ENCODE assay signal across 10 cellular contexts in the genomic region with DNA sequence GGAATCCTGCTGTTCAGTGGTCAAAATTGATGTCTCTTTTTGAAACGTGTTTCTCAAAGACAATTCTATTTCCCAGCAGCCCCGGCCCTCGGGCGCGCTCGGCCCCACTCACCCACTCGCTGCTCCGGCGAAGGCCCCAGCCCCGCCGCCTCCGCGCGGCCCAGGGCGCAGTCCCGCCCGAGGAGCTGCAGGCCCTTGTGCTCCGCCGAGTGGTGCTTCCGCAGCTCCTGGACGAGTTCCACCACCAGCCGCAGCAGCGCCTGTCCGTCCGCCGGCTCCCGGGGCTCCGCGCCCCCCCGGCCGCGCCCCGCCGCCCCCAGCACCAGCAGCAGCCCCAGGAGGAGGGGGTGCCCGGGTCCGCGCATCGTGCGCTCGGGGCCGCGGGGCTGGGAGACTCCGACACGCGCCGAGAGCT. TPM values are rescaled to one million over a fixed set of nuclear protein-coding genes. Genes with fewer than 3 reads are reported as not detected.
A peak's percentile ranks its signal among the peaks of the same experiment; 100 is the strongest.
DNase-seq lines count a peak whose midpoint lies in the region; ATAC-seq and TF ChIP-seq lines count a peak whose summit lies in the region.
"Had no signal": no experiment of that assay in that cellular context is flagged by ENCODE, and none has a peak within 500 bp of the region (broad histone marks: within the 10 kb centered on the region; RNA-seq: fewer than 3 reads in every experiment).

No MANE protein-coding gene starts in this region.

- TF ChIP-seq CTCF in esophagus squamous epithelium (IDR thresholded peaks at IDR 0.05) (no peak), neural progenitor cell (IDR thresholded peaks at IDR 0.05) (no peak)

- H3K9me3 Mint-ChIP-seq in neural progenitor cell = no peaks in the 10 kb centered on the region
- H3K9me3 Mint-ChIP-seq: activated naive CD4-positive, alpha-beta T cell treated with anti-CD3 and anti-CD28 coated beads, Interleukin-2, amount 50 U/mL, for 24 hours had no signal

- H4K20me1 ChIP-seq in neural progenitor cell (ENCODE audit: low read depth) = peaks cover 58% of the 10 kb centered on the region

- H3K27me3 ChIP-seq in esophagus squamous epithelium (peaks cover 0 to 59% (median 6%) of the 10 kb centered on the region in 4 donors), neural progenitor cell (peaks cover 100% of the 10 kb centered on the region)

- H3K27me3 Mint-ChIP-seq in neural progenitor cell (ENCODE audit: insufficient read depth, low read depth) = peaks cover 14% of the 10 kb centered on the region

- H3K36me3 Mint-ChIP-seq in neural progenitor cell = peaks cover 12% of the 10 kb centered on the region
- H3K36me3 Mint-ChIP-seq: activated naive CD4-positive, alpha-beta T cell treated with anti-CD3 and anti-CD28 coated beads, Interleukin-2, amount 50 U/mL, for 24 hours had no signal

- peak overlapping the region in 1 of 4 donors; percentile 33 for H3K27ac ChIP-seq in esophagus squamous epithelium
- no peak overlapping the region for H3K27ac ChIP-seq in neural progenitor cell

- no peak for TF ChIP-seq POLR2A in esophagus squamous epithelium (IDR thresholded peaks at IDR 0.05)

- H3K27ac Mint-ChIP-seq in neural progenitor cell = no peak overlapping the region
- H3K27ac Mint-ChIP-seq: activated naive CD4-positive, alpha-beta T cell treated with anti-CD3 and anti-CD28 coated beads, Interleukin-2, amount 50 U/mL, for 24 hours had no signal

- H3K9me3 ChIP-seq in esophagus squamous epithelium (no peaks in the 10 kb centered on the region), neural progenitor cell (ENCODE audit: low read depth) (no peaks in the 10 kb centered on the region)

- H3K79me2 ChIP-seq in neural progenitor cell (ENCODE audit: low read depth) = no peaks in the 10 kb centered on the region

- peak; percentile 55 for DNase-seq in Daoy (ENCODE audit: low read depth)
- DNase-seq in NCI-H2171 treated with DMSO at 0.1 percent for 48 hours (lab: John Stamatoyannopoulos, UW) = peak; percentile 33
- DNase-seq in esophagus squamous epithelium (lab: John Stamatoyannopoulos, UW) = no peak
- peak; percentile 68 for DNase-seq in neural progenitor cell (ENCODE audit: low spot score)
- no peak for DNase-seq in NOMO-1 treated with DMSO at 0.1 percent for 48 hours (lab: John Stamatoyannopoulos, UW; ENCODE audit: unreplicated experiment)
- DNase-seq in NCI-H1105 (lab: John Stamatoyannopoulos, UW) = no peak

- H3F3A ChIP-seq in neural progenitor cell (ENCODE audit: low read depth) = peaks cover 20% of the 10 kb centered on the region

- intact Hi-C loops in esophagus squamous epithelium (cut with DNase I) = no loop called here

- H3K4me3 ChIP-seq in esophagus squamous epithelium (peak overlapping the region; percentile 34 to 72 (median 48)), neural progenitor cell (peak overlapping the region; percentile 50)

- H3K4me3 Mint-ChIP-seq in neural progenitor cell = peak overlapping the region; percentile 84

- ATAC-seq in HG02610 (IDR thresholded peaks at IDR 0.05; ENCODE audit: unreplicated experiment) = no peak
- ATAC-seq in HG03520 (IDR thresholded peaks at IDR 0.05; ENCODE audit: unreplicated experiment) = no peak
- ATAC-seq: HCT116 had no signal

- H3K4me1 ChIP-seq in esophagus squamous epithelium (peaks cover 18 to 36% (median 27%) of the 10 kb centered on the region in 3 donors), neural progenitor cell (peaks cover 18% of the 10 kb centered on the region)

- H3K4me2 ChIP-seq in neural progenitor cell = peak overlapping the region; percentile 86

- H3K9ac ChIP-seq in neural progenitor cell = no peak overlapping the region

- 0% methylated on average over 3 of the region's 46 CpGs for WGBS in esophagus squamous epithelium, 2 donors

- peaks cover 25% of the 10 kb centered on the region for H3K4me1 Mint-ChIP-seq in neural progenitor cell

- H3K36me3 ChIP-seq in esophagus squamous epithelium = peaks cover 0 to 8% (median 0%) of the 10 kb centered on the region in 3 donors
- no peaks in the 10 kb centered on the region for H3K36me3 ChIP-seq in neural progenitor cell

- no peak overlapping the region for H2AFZ ChIP-seq in neural progenitor cell (replicated peaks)

RNA-seq across cellular contexts. Expression of gene ALKAL2, which starts 0.4 kb away (rescaled TPM):
- 1.8 and 2.6 TPM in 2 replicates for total RNA-seq in Daoy (2014; rRNA removed; shearing (Covaris generic))
- total RNA-seq in esophagus squamous epithelium (1 to 10 TPM in 1 of 4 donors, not detected in 3; 4.8 TPM), neural progenitor cell (ENCODE audit: low replicate concordance) (not detected in 2 replicates)

RNA-seq across cellular contexts. Expression of gene ACP1, which starts 22.7 kb away (rescaled TPM):
- total RNA-seq in Daoy (2014; rRNA removed; shearing (Covaris generic)) = 169 and 195 TPM in 2 replicates
- 10 to 100 TPM; 50.3 to 93.1 (median 82.0) TPM for total RNA-seq in esophagus squamous epithelium
- total RNA-seq in neural progenitor cell (ENCODE audit: low replicate concordance) = 173 and 236 TPM in 2 replicates

RNA-seq across cellular contexts. Expression of gene SH3YL1, which starts 23.6 kb away (rescaled TPM):
- total RNA-seq in Daoy (2014; rRNA removed; shearing (Covaris generic)) = 18.1 and 36.4 TPM in 2 replicates
- 10 to 100 TPM; 64.9 to 99.6 (median 81.1) TPM for total RNA-seq in esophagus squamous epithelium
- 24.3 and 47.9 TPM in 2 replicates for total RNA-seq in neural progenitor cell (ENCODE audit: low replicate concordance)

Comparison
In these comparisons a context has a peak if more than half of its experiments do, and no peak if none do; other contexts are left out.
1. DNase-seq: peak in Daoy (single experiment), NCI-H2171 treated with DMSO at 0.1 percent for 48 hours (single experiment) and neural progenitor cell (single experiment); none in esophagus squamous epithelium (single experiment), NOMO-1 treated with DMSO at 0.1 percent for 48 hours (single experiment) and NCI-H1105 (single experiment).